Comparison of ENCODE assay signal across 13 cellular contexts in genomic region chr9:87853843-87854242, GRCh38. TPM values are rescaled to one million over a fixed set of nuclear protein-coding genes. Genes with fewer than 3 reads are reported as not detected.
"Had no signal": no experiment of that assay in that cellular context is flagged by ENCODE, and none has a peak within 500 bp of the region (broad histone marks: within the 10 kb centered on the region; RNA-seq: fewer than 3 reads in every experiment).

No MANE protein-coding gene starts in this region.

- ATAC-seq: activated CD8-positive, alpha-beta T cell treated with anti-CD3 and anti-CD28 coated beads, Interleukin-2, amount 10 ng/mL, durations not matched to agents 7 days and 5 days; left lobe of liver; natural killer cell treated with Interleukin-12 subunit alpha and Interleukin-12 subunit beta and Interleukin-15 and Interleukin-18, amount 100 ng/mL, for 72 hours; WTC11 had no signal

- DNase-seq: activated CD4-positive, alpha-beta T cell treated with anti-CD3 and anti-CD28 coated beads for 48 hours; activated CD8-positive, alpha-beta T cell treated with anti-CD3 and anti-CD28 coated beads, Interleukin-2, amount 10 ng/mL, durations not matched to agents 7 days and 5 days; activated naive CD4-positive, alpha-beta T cell treated with Interleukin-2 at 50 U/mL for 16 hours; central memory CD4-positive, alpha-beta T cell; effector memory CD4-positive, alpha-beta T cell; stimulated activated CD4-positive, alpha-beta T cell treated with anti-CD3 and anti-CD28 coated beads, Interleukin-2, amount 100 ng/mL, for 48 hours; stimulated activated naive CD4-positive, alpha-beta T cell treated with Interleukin-2 at 50 U/mL for 16 hours; trophoblast cell had no signal

RNA-seq across cellular contexts. Expression of gene SPATA31E1, which starts 28.8 kb away (rescaled TPM):
- total RNA-seq: activated CD8-positive, alpha-beta T cell treated with anti-CD3 and anti-CD28 coated beads, Interleukin-2, amount 10 ng/mL, durations not matched to agents 7 days and 5 days; epithelial cell of proximal tubule; left lobe of liver; natural killer cell treated with Interleukin-12 subunit alpha and Interleukin-12 subunit beta and Interleukin-15 and Interleukin-18, amount 100 ng/mL, for 72 hours; osteocyte had no signal
